Comparison of ENCODE assay signal across 27 cellular contexts in the genomic region with DNA sequence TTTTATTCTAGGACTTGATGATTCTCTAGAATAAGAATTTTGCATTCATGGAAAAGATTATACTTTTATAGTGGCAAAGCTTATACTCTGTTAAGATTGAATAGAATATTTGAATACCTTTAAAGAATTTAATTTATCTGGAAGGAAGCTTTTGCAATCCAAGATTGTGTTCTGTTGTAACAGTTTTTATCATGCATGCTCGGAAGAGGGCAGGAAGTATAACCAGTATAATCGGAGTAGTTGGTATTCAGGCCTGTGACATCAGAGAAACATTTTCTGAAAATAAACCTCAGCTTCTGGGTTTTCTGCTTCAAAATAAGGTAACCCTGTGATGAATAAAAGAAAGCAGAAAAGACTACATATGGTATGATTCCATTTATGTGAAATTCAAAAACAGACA. TPM values are rescaled to one million over a fixed set of nuclear protein-coding genes. Genes with fewer than 3 reads are reported as not detected.
DNase-seq lines count a peak whose midpoint lies in the region; ATAC-seq, FAIRE-seq and TF ChIP-seq lines count a peak whose summit lies in the region.
"Had no signal": no experiment of that assay in that cellular context is flagged by ENCODE, and none has a peak within 500 bp of the region (broad histone marks: within the 10 kb centered on the region; RNA-seq: fewer than 3 reads in every experiment).

No MANE protein-coding gene starts in this region.

- H3K4me2 ChIP-seq in HepG2 (ENCODE audit: low read depth, low read length), result no peak overlapping the region
- H3K4me2 ChIP-seq: A549, PC-9 had no signal

- H3K36me3 ChIP-seq in right lobe of liver (no peaks in the 10 kb centered on the region), HepG2 (replicated peaks in 1 of 2; ENCODE audit: control insufficient read depth in 1 of 2, insufficient read depth in 2 of 2, low read length in 2 of 2) (peaks cover 4 to 19% of the 10 kb centered on the region in 2 experiments), adrenal gland (replicated peaks in 1 of 2) (no peaks in the 10 kb centered on the region), kidney (ENCODE audit: control insufficient read depth in 1 of 2, insufficient read depth in 2 of 2, low read length in 2 of 2) (peaks cover 6 to 7% of the 10 kb centered on the region in 2 donors), stomach (peaks cover 9 to 47% (median 44%) of the 10 kb centered on the region in 4 donors)
- H3K36me3 ChIP-seq: BE2C had no signal

- H4K20me1 ChIP-seq in HepG2 (ENCODE audit: insufficient read depth, low read length), result no peaks in the 10 kb centered on the region

- H2AFZ ChIP-seq in HepG2 (ENCODE audit: low read length), result no peak overlapping the region
- H2AFZ ChIP-seq: GM23248, PC-9 had no signal

- peaks cover 2% of the 10 kb centered on the region for H3K79me2 ChIP-seq in HepG2 (ENCODE audit: insufficient read depth, low read length)

- H3K4me1 ChIP-seq in right lobe of liver (peaks cover 0 to 24% (median 0%) of the 10 kb centered on the region in 4 donors), HepG2 (ENCODE audit: insufficient read depth, low read length) (peaks cover 59% of the 10 kb centered on the region), adrenal gland (replicated peaks in 1 of 2) (peaks cover 14 to 22% of the 10 kb centered on the region in 2 donors), kidney (ENCODE audit: control insufficient read depth in 1 of 2, insufficient read depth in 1 of 2, low read depth in 1 of 2, low read length in 2 of 2) (peaks cover 9 to 41% of the 10 kb centered on the region in 2 donors), stomach (peaks cover 26 to 93% (median 51%) of the 10 kb centered on the region in 4 donors)
- H3K4me1 ChIP-seq: BE2C had no signal

- ATAC-seq in right lobe of liver (peak; percentile 21 to 52 (median 37)), HepG2 (no peak)
- ATAC-seq: A549 had no signal

- H3K27me3 ChIP-seq in right lobe of liver (no peaks in the 10 kb centered on the region), HepG2 (ENCODE audit: control insufficient read depth in 1 of 2, insufficient read depth in 2 of 2, low read length in 2 of 2) (no peaks in the 10 kb centered on the region), adrenal gland (no peaks in the 10 kb centered on the region), stomach (no peaks in the 10 kb centered on the region)
- H3K27me3 ChIP-seq: BE2C had no signal

- no peak for FAIRE-seq in HepG2 (lab: Jason Lieb, UNC)
- FAIRE-seq in kidney (lab: Jason Lieb, UNC), result no peak
- FAIRE-seq: A549 had no signal

- DNase-seq in right lobe of liver (no peak), HepG2 (ENCODE audit: low spot score) (no peak), adrenal gland (no peak), kidney (no peak), stomach (no peak), NCI-H82 (lab: John Stamatoyannopoulos, UW) (no peak), NCI-H2081 treated with DMSO at 0.1 percent for 48 hours (lab: John Stamatoyannopoulos, UW) (no peak)
- no peak for DNase-seq in activated CD8-positive, alpha-beta memory T cell treated with anti-CD3 and anti-CD28 coated beads, Interleukin-2, amount 50 U/mL, for 4 hours
- DNase-seq: BE2C; CD4-positive, CD25-positive, alpha-beta regulatory T cell; DMS 273 treated with DMSO at 0.1 percent for 48 hours; DMS79 treated with DMSO at 0.1 percent for 48 hours; GM23248; H9; KBM-7; MV-4-11; NCI-H1105 treated with DMSO at 0.1 percent for 48 hours; NCI-H2029 treated with DMSO at 0.1 percent for 48 hours; NCI-H2171; NCI-H345; NCI-H524; NCI-H774; PC-9; RPMI8226; SHP77 had no signal

- H3K9me3 ChIP-seq in right lobe of liver (no peaks in the 10 kb centered on the region), HepG2 (ENCODE audit: low read length) (no peaks in the 10 kb centered on the region), adrenal gland (replicated peaks in 1 of 3) (no peaks in the 10 kb centered on the region), kidney (ENCODE audit: control insufficient read depth in 1 of 2, low read length in 2 of 2) (no peaks in the 10 kb centered on the region), stomach (no peaks in the 10 kb centered on the region)
- H3K9me3 ChIP-seq: A549, BE2C had no signal

- intact Hi-C loops in right lobe of liver (cut with DNase I) (no loop called here), HepG2 (cut with micrococcal nuclease; ENCODE audit: unreplicated experiment) (no loop called here), adrenal gland (cut with DNase I) (no loop called here), kidney (cut with DNase I) (no loop called here), stomach (cut with DNase I; ENCODE audit: low total_unique reads) (no loop called here)

- H3K27ac ChIP-seq in right lobe of liver (peak overlapping the region in 1 of 3 donors; percentile 19), HepG2 (ENCODE audit: extremely low read length, insufficient read depth, low read length) (no peak overlapping the region), adrenal gland (peak overlapping the region in 4 of 5 donors; percentile 31 to 65 (median 56)), kidney (ENCODE audit: low read depth in 2 of 2, low read length in 2 of 2) (peak overlapping the region; percentile 30 to 52), stomach (peak overlapping the region in 4 of 5 donors; percentile 11 to 73 (median 64))
- H3K27ac ChIP-seq: A549, GM23248, HL-60, PC-9 had no signal

- CTCF ChIA-PET in HepG2 (lab: Yijun Ruan, JAX; ENCODE audit: low intra/inter-chr PET ratio, low total read pairs), result no interaction called here

- whole genome bisulfite sequencing in right lobe of liver (ENCODE audit: insufficient coverage, low coverage, low lambda C conversion rate, missing lambda C conversion rate), result 36% methylated on average over 2 of the region's 2 CpGs
- 96% methylated on average over 2 of the region's 2 CpGs for WGBS in HepG2 (ENCODE audit: low lambda C conversion rate)
- 8 to 33% (median 17%) methylated on average over 2 of the region's 2 CpGs for WGBS in adrenal gland, 4 donors
- WGBS in stomach, 5 donors, result 20 to 53% (median 31%) methylated on average over 2 of the region's 2 CpGs

- H3K9ac ChIP-seq in HepG2 (ENCODE audit: insufficient read depth, low read depth, low read length), result no peak overlapping the region
- H3K9ac ChIP-seq in kidney (ENCODE audit: low read length in 2 of 2), result no peak overlapping the region
- H3K9ac ChIP-seq: GM23248 had no signal

- TF ChIP-seq EP300 in HepG2 (IDR thresholded peaks at IDR 0.05; ENCODE audit: low read depth in 2 of 2, low read length in 2 of 2) (no peak), HepG2 (CRISPR knock-in tag; IDR thresholded peaks at IDR 0.05; ENCODE audit: borderline replicate concordance) (no peak), stomach (IDR thresholded peaks at IDR 0.05) (no peak)

- POLR2A ChIA-PET in HepG2 (lab: Yijun Ruan, JAX), result no interaction called here

- no TSS peak for BruUV-seq in HepG2 (replicated peaks; lab: Mats Ljungman, UMichigan)

- no peak overlapping the region for H3K4me3 ChIP-seq in right lobe of liver
- no peak overlapping the region for H3K4me3 ChIP-seq in HepG2 (replicated peaks in 1 of 3; ENCODE audit: insufficient read depth in 1 of 3, low read depth in 2 of 3, low read length in 3 of 3)
- H3K4me3 ChIP-seq in adrenal gland, result no peak overlapping the region
- no peak overlapping the region for H3K4me3 ChIP-seq in kidney (ENCODE audit: low read length in 2 of 2)
- no peak overlapping the region for H3K4me3 ChIP-seq in stomach
- H3K4me3 ChIP-seq: A549, GM23248, PC-9 had no signal

- TF ChIP-seq CTCF in right lobe of liver (IDR thresholded peaks at IDR 0.05), result no peak
- no peak for TF ChIP-seq CTCF in HepG2 (CRISPR knock-in tag; IDR thresholded peaks at IDR 0.05)
- no peak for TF ChIP-seq CTCF in adrenal gland (IDR thresholded peaks at IDR 0.05)
- no peak for TF ChIP-seq CTCF in kidney (IDR thresholded peaks at IDR 0.05; ENCODE audit: borderline replicate concordance, extremely low read depth, insufficient read depth)
- TF ChIP-seq CTCF in stomach (IDR thresholded peaks at IDR 0.05), result no peak

- TF ChIP-seq POLR2A in right lobe of liver (IDR thresholded peaks at IDR 0.05) (no peak), HepG2 (IDR thresholded peaks at IDR 0.05; ENCODE audit: insufficient read depth in 1 of 2, low read depth in 2 of 2, low read length in 2 of 2) (no peak), adrenal gland (IDR thresholded peaks at IDR 0.05) (no peak), stomach (IDR thresholded peaks at IDR 0.05) (no peak)

- in situ Hi-C loops in HepG2 (cut with HindIII; ENCODE audit: extremely low pct_ligation_motif_present, low pct_unique_long_range_greater_than_20kb), result no loop called here

- TF ChIP-seq RAD21 in HepG2 (CRISPR knock-in tag; IDR thresholded peaks at IDR 0.05), result no peak

TF ChIP-seq in HepG2, 621 proteins besides CTCF, POLR2A, EP300 and RAD21 (continues in another document):
- TF ChIP-seq SPEN (CRISPR knock-in tag; IDR thresholded peaks at IDR 0.05; ENCODE audit: low read depth), result no peak

RNA-seq across cellular contexts. Expression of a gene that starts 21.4 kb away (rescaled TPM):
- total RNA-seq in right lobe of liver, result 10 to 100 TPM; 15.5 to 78.0 (median 29.8) TPM
- 40.0 and 52.7 TPM in 2 replicates for total RNA-seq in HepG2 (2016; rRNA removed; fragmentation: Illumina TruSeq; extraction: Trizol)
- total RNA-seq in HepG2 (2016; cell fraction: cytosol; rRNA removed; fragmentation: Illumina TruSeq; extraction: Trizol; ENCODE audit: low read depth), result 16.3 and 21.9 TPM in 2 replicates
- total RNA-seq in HepG2 (2016; cell fraction: insoluble cytoplasmic fraction; rRNA removed; fragmentation: Illumina TruSeq; extraction: Trizol), result 37.6 and 58.4 TPM in 2 replicates
- 15.0 and 21.9 TPM in 2 replicates for total RNA-seq in HepG2 (2016; cell fraction: membrane; rRNA removed; fragmentation: Illumina TruSeq; extraction: Trizol)
- total RNA-seq in HepG2 (2016; cell fraction: nucleus; rRNA removed; fragmentation: Illumina TruSeq; extraction: Trizol), result 17.2 and 20.7 TPM in 2 replicates
- 73.4 and 85.0 TPM in 2 replicates for polyA plus RNA-seq in HepG2 (2011; rRNA removed)
- 80.7 and 95.8 TPM in 2 replicates for polyA plus RNA-seq in HepG2 (2011; cell fraction: cytosol; rRNA removed)
- polyA plus RNA-seq in HepG2 (2011; cell fraction: nucleus; rRNA removed), result 17.5 and 23.1 TPM in 2 replicates
- polyA plus RNA-seq in HepG2 (2012), result 32.8 and 35.3 TPM in 2 replicates
- 23.1 and 29.4 TPM in 2 replicates for polyA plus RNA-seq in HepG2 (2016; cell fraction: cytosol; fragmentation: Illumina TruSeq; extraction: Trizol; ENCODE audit: low read depth)
- 83.1 and 90.8 TPM in 2 replicates for polyA plus RNA-seq in HepG2 (2016; cell fraction: insoluble cytoplasmic fraction; fragmentation: Illumina TruSeq; extraction: Trizol; ENCODE audit: low read depth)
- polyA plus RNA-seq in HepG2 (2016; cell fraction: membrane; fragmentation: Illumina TruSeq; extraction: Trizol; ENCODE audit: low read depth), result 20.1 and 22.6 TPM in 2 replicates
- polyA plus RNA-seq in HepG2 (2016; cell fraction: nucleus; fragmentation: Illumina TruSeq; extraction: Trizol; ENCODE audit: insufficient read depth, low read depth), result 32.0 and 35.2 TPM in 2 replicates
- 67.0 and 122 TPM in 2 replicates for polyA minus RNA-seq in HepG2 (2011; rRNA and poly(A)+ RNA removed; ENCODE audit: low replicate concordance)
- polyA minus RNA-seq in HepG2 (2011; cell fraction: cytosol; rRNA and poly(A)+ RNA removed), result 18.4 and 25.9 TPM in 2 replicates
- polyA minus RNA-seq in HepG2 (2011; cell fraction: nucleus; rRNA and poly(A)+ RNA removed), result 12.2 and 14.5 TPM in 2 replicates
- 100 to 1,000 TPM; 145 to 605 (median 189) TPM for total RNA-seq in adrenal gland
- polyA plus RNA-seq in adrenal gland, result 100 to 1,000 TPM; 126 to 188 (median 152) TPM
- 157 TPM for total RNA-seq in kidney
- 485 TPM for polyA plus RNA-seq in kidney (ENCODE audit: insufficient read depth, low read depth, low replicate concordance)
- total RNA-seq in stomach, result 1,000 to 10,000 TPM in 1 of 5 donors, 100 to 1,000 TPM in 3, 10 to 100 TPM in 1; 23.2 to 1,029 (median 220) TPM
- polyA plus RNA-seq in stomach, result 1,000 to 10,000 TPM in 2 of 3 donors, 100 to 1,000 TPM in 1; 378 to 3,028 (median 2,014) TPM
